12 cellular contexts compared by ENCODE assay signal in the genomic region with DNA sequence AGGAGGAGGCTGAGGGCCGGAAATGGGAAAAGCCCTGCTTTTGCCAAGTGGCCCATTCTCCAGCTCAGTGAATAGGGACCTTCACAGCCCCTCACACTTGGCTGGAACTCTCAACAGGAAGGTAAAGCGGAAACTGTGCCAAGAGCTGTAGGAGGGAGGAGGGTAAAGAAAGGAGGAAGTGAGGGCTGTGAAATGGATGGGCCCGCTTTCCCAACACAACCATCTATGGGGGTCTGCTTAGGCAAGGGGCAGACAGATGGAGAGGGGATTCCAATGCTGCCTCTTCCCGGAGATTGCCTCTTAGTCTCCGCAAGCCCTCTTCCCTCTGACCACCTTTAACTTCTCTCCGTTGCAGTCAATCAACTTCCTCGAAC. TPM values are rescaled to one million over a fixed set of nuclear protein-coding genes. Genes with fewer than 3 reads are reported as not detected.
DNase-seq lines count a peak whose midpoint lies in the region; ATAC-seq and TF ChIP-seq lines count a peak whose summit lies in the region.
"Had no signal": no experiment of that assay in that cellular context is flagged by ENCODE, and none has a peak within 500 bp of the region (broad histone marks: within the 10 kb centered on the region; RNA-seq: fewer than 3 reads in every experiment).

No MANE protein-coding gene starts in this region.

- intact Hi-C loops in gastrocnemius medialis (cut with DNase I; ENCODE audit: low total_unique reads) = no loop called here

- H3K27ac ChIP-seq in fibroblast of lung (ENCODE audit: insufficient read depth, low read length) (peak overlapping the region; percentile 83), gastrocnemius medialis (peak overlapping the region; percentile 60 to 85 (median 68))
- H3K27ac ChIP-seq: VCaP had no signal

- H3K4me3 ChIP-seq in fibroblast of lung (replicated peaks in 1 of 4; ENCODE audit: control extremely low read depth in 1 of 4, insufficient read depth in 1 of 4, low read depth in 3 of 4, low read length in 4 of 4) = no peak overlapping the region
- H3K4me3 ChIP-seq in gastrocnemius medialis = no peak overlapping the region

- H3K4me1 ChIP-seq in fibroblast of lung (ENCODE audit: control insufficient read depth, extremely low read depth, insufficient read depth, low read length) = peaks cover 37% of the 10 kb centered on the region
- peaks cover 86% of the 10 kb centered on the region in 2 donors for H3K4me1 ChIP-seq in gastrocnemius medialis

- H3K27me3 ChIP-seq in fibroblast of lung (ENCODE audit: control insufficient read depth, insufficient read depth, low read length) = no peaks in the 10 kb centered on the region
- no peaks in the 10 kb centered on the region for H3K27me3 ChIP-seq in gastrocnemius medialis

- H3K36me3 ChIP-seq in fibroblast of lung (ENCODE audit: control insufficient read depth, insufficient read depth, low read length) (peaks cover 2% of the 10 kb centered on the region), gastrocnemius medialis (no peaks in the 10 kb centered on the region)

- H3K79me2 ChIP-seq in fibroblast of lung (ENCODE audit: control insufficient read depth, insufficient read depth, low read length) = peaks cover 59% of the 10 kb centered on the region

- in situ Hi-C loops in gastrocnemius medialis (cut with MboI; ENCODE audit: low sequenced_read_pairs in 4 of 4) = no loop called here

- H3K9me3 ChIP-seq in fibroblast of lung (ENCODE audit: control insufficient read depth, insufficient read depth, low read depth, low read length) (no peaks in the 10 kb centered on the region), gastrocnemius medialis (no peaks in the 10 kb centered on the region)

- no peak overlapping the region for H2AFZ ChIP-seq in fibroblast of lung (ENCODE audit: low read length)

- DNase-seq in CD1c-positive myeloid dendritic cell (ENCODE audit: extremely low spot score) = peak; percentile 84
- peak; percentile 82 for DNase-seq in SKM-1 (lab: John Stamatoyannopoulos, UW; ENCODE audit: unreplicated experiment)
- DNase-seq in fibroblast of lung (ENCODE audit: low read depth in 2 of 2) = no peak
- DNase-seq in gastrocnemius medialis = no peak
- DNase-seq in DMS53 (lab: John Stamatoyannopoulos, UW) = no peak
- DNase-seq: activated T-cell treated with anti-CD3 and anti-CD28 coated beads, Interleukin-2, amount 50 U/mL, for 1 hour; islet precursor cell; NCI-H2029 treated with DMSO at 0.1 percent for 48 hours had no signal

- TF ChIP-seq CTCF in fibroblast of lung (conservative IDR thresholded peaks at IDR 0.05 in 1 of 2, IDR thresholded peaks at IDR 0.05 in 1 of 2; ENCODE audit: low read depth in 1 of 2, low read length in 2 of 2) (no peak), gastrocnemius medialis (IDR thresholded peaks at IDR 0.05 in 4 of 5, conservative IDR thresholded peaks at IDR 0.05 in 1 of 5) (no peak)

- TF ChIP-seq POLR2A in gastrocnemius medialis (IDR thresholded peaks at IDR 0.05) = no peak

- H3K4me2 ChIP-seq in fibroblast of lung (ENCODE audit: extremely low read depth, insufficient read depth, low read length) = peak overlapping the region; percentile 37

- peak overlapping the region; percentile 51 for H3K9ac ChIP-seq in fibroblast of lung (ENCODE audit: insufficient read depth, low read length)

- H4K20me1 ChIP-seq in fibroblast of lung (ENCODE audit: control insufficient read depth, extremely low read depth, insufficient read depth, low read length) = no peaks in the 10 kb centered on the region

- ATAC-seq in gastrocnemius medialis (no peak), HG03378 (IDR thresholded peaks at IDR 0.05; ENCODE audit: unreplicated experiment) (no peak), GM21447 (IDR thresholded peaks at IDR 0.05; ENCODE audit: unreplicated experiment) (no peak), HG03175 (IDR thresholded peaks at IDR 0.05; ENCODE audit: unreplicated experiment) (no peak)

RNA-seq across cellular contexts. Expression of a gene that starts 5.2 kb away (rescaled TPM):
- total RNA-seq in fibroblast of lung (3.5 and 3.9 TPM in 2 replicates), gastrocnemius medialis (10 to 100 TPM in 1 of 4 donors, 1 to 10 TPM in 3; 4.7 to 11.8 (median 5.1) TPM)
- polyA plus RNA-seq in fibroblast of lung = 1.8 and 25.4 TPM in 2 replicates
- 2.7 and 64.8 TPM in 2 replicates for polyA plus RNA-seq in fibroblast of lung (2012)
- polyA minus RNA-seq in fibroblast of lung (ENCODE audit: low replicate concordance) = 14.2 and 58.2 TPM in 2 replicates

RNA-seq across cellular contexts. Expression of a gene that starts 21.7 kb away (rescaled TPM):
- total RNA-seq in fibroblast of lung = 8.4 and 13.1 TPM in 2 replicates
- 9.7 and 22.2 TPM in 2 replicates for polyA plus RNA-seq in fibroblast of lung
- polyA plus RNA-seq in fibroblast of lung (2012) = 7.9 and 13.9 TPM in 2 replicates
- 0.93 and 3.9 TPM in 2 replicates for polyA minus RNA-seq in fibroblast of lung (ENCODE audit: low replicate concordance)
- 10 to 100 TPM; 22.2 to 32.9 (median 29.2) TPM for total RNA-seq in gastrocnemius medialis

Comparison
In these comparisons a context has a peak if more than half of its experiments do, and no peak if none do; other contexts are left out.
1. DNase-seq: peak in CD1c-positive myeloid dendritic cell (single experiment) and SKM-1 (single experiment); none in fibroblast of lung (0 of 2), gastrocnemius medialis (0 of 2) and DMS53 (single experiment).